8 cellular contexts compared by ENCODE assay signal in genomic region chr1:46615735-46616134, GRCh38. TPM values are rescaled to one million over a fixed set of nuclear protein-coding genes. Genes with fewer than 3 reads are reported as not detected.
A peak's percentile ranks its signal among the peaks of the same experiment; 100 is the strongest.
DNase-seq lines count a peak whose midpoint lies in the region; ATAC-seq and TF ChIP-seq lines count a peak whose summit lies in the region.

No MANE protein-coding gene starts in this region.

- H3K9me2 ChIP-seq in GM23338 (ENCODE audit: insufficient read depth), result no peaks in the 10 kb centered on the region

- no peaks in the 10 kb centered on the region for H3K36me3 ChIP-seq in GM23338 (ENCODE audit: insufficient read depth)

- H3K4me1 ChIP-seq in GM23338 (ENCODE audit: insufficient read depth) (peaks cover 34% of the 10 kb centered on the region), foreskin keratinocyte (peaks cover 23% of the 10 kb centered on the region)

- H3K4me1 Mint-ChIP-seq in GM23338, result peaks cover 60% of the 10 kb centered on the region
- H3K4me1 Mint-ChIP-seq in T-helper 2 cell treated with Interferon-gamma antibody and Interleukin-4, amounts not matched to agents 5 μg/mL and 100 μg/mL, for 36 hours (ENCODE audit: low read depth), result peaks cover 66% of the 10 kb centered on the region

- no peaks in the 10 kb centered on the region for H3F3A ChIP-seq in GM23338 (replicated peaks; ENCODE audit: low read depth)

- H3K27me3 ChIP-seq in GM23338 (ENCODE audit: insufficient read depth) (peaks cover 20% of the 10 kb centered on the region), foreskin keratinocyte (no peaks in the 10 kb centered on the region)

- TF ChIP-seq CTCF in GM23338 (conservative IDR thresholded peaks at IDR 0.05; ENCODE audit: low read depth in 2 of 2) (no peak), foreskin keratinocyte (conservative IDR thresholded peaks at IDR 0.05) (no peak)

- H3K79me2 ChIP-seq in GM23338 (replicated peaks; ENCODE audit: insufficient read depth), result no peaks in the 10 kb centered on the region

- peak overlapping the region; percentile 85 for H3K4me3 Mint-ChIP-seq in GM23338
- H3K4me3 Mint-ChIP-seq in T-helper 2 cell treated with Interferon-gamma antibody and Interleukin-4, amounts not matched to agents 5 μg/mL and 100 μg/mL, for 36 hours, result peak overlapping the region; percentile 92

- peak overlapping the region; percentile 85 for H3K4me3 ChIP-seq in GM23338

- H3K36me3 Mint-ChIP-seq in GM23338 (ENCODE audit: low read depth), result no peaks in the 10 kb centered on the region; the same call in 1 of the 3 replicates
- H3K36me3 Mint-ChIP-seq in T-helper 2 cell treated with Interferon-gamma antibody and Interleukin-4, amounts not matched to agents 5 μg/mL and 100 μg/mL, for 36 hours (ENCODE audit: low read depth), result peaks cover 17% of the 10 kb centered on the region

- H2AFZ ChIP-seq in GM23338, result peak overlapping the region; percentile 89; the same call in 1 of the 2 replicates

- peak overlapping the region; percentile 94 for H3K4me2 ChIP-seq in GM23338

- DNase-seq in GM23338 (ENCODE audit: low spot score) (no peak), foreskin keratinocyte (no peak), 8988T (no peak), putamen (ENCODE audit: low spot score) (no peak)
- DNase-seq in T-helper 2 cell treated with Interferon-gamma antibody and Interleukin-4, amounts not matched to agents 5 μg/mL and 100 μg/mL, for 36 hours (ENCODE audit: low spot score), result no peak
- peak; percentile 40 for DNase-seq in stimulated activated CD8-positive, alpha-beta memory T cell treated with anti-CD3 and anti-CD28 coated beads, Interleukin-4, amount 100 ng/mL, for 48 hours
- DNase-seq in stimulated activated CD4-positive, alpha-beta T cell treated with anti-CD3 and anti-CD28 coated beads, Interleukin-1b, Interleukin-23, amount 100 ng/mL, for 48 hours, result no peak

- no peak overlapping the region for H3K27ac Mint-ChIP-seq in GM23338
- H3K27ac Mint-ChIP-seq in T-helper 2 cell treated with Interferon-gamma antibody and Interleukin-4, amounts not matched to agents 5 μg/mL and 100 μg/mL, for 36 hours, result peak overlapping the region; percentile 83

- H3K27ac ChIP-seq in GM23338 (ENCODE audit: low read depth) (no peak overlapping the region), foreskin keratinocyte (peak overlapping the region; percentile 43)

- H3K9me3 Mint-ChIP-seq in GM23338, result no peaks in the 10 kb centered on the region
- H3K9me3 Mint-ChIP-seq in T-helper 2 cell treated with Interferon-gamma antibody and Interleukin-4, amounts not matched to agents 5 μg/mL and 100 μg/mL, for 36 hours, result no peaks in the 10 kb centered on the region

- H3K27me3 Mint-ChIP-seq in GM23338 (ENCODE audit: insufficient read depth, low read depth, poor library complexity), result peaks cover 26% of the 10 kb centered on the region
- no peaks in the 10 kb centered on the region for H3K27me3 Mint-ChIP-seq in T-helper 2 cell treated with Interferon-gamma antibody and Interleukin-4, amounts not matched to agents 5 μg/mL and 100 μg/mL, for 36 hours (ENCODE audit: low read depth)

- H4K20me1 ChIP-seq in GM23338 (replicated peaks; ENCODE audit: insufficient read depth), result no peaks in the 10 kb centered on the region

- ATAC-seq in GM23338 (no peak), foreskin keratinocyte (no peak), GM21825 (IDR thresholded peaks at IDR 0.05; ENCODE audit: unreplicated experiment) (no peak)

TF ChIP-seq in GM23338, 12 proteins besides CTCF, POLR2A, EP300 and RAD21:
- no peak for TF ChIP-seq CREB1 (CRISPR knock-in tag; IDR thresholded peaks at IDR 0.05; ENCODE audit: low read depth)
- no peak for TF ChIP-seq NANOG (IDR thresholded peaks at IDR 0.05; ENCODE audit: borderline replicate concordance)
- TF ChIP-seq JUNB (IDR thresholded peaks at IDR 0.05; ENCODE audit: unreplicated experiment), result no peak
- no peak for TF ChIP-seq STAT1 (IDR thresholded peaks at IDR 0.05; ENCODE audit: unreplicated experiment)
- no peak for TF ChIP-seq ZNF114 (CRISPR knock-in tag; IDR thresholded peaks at IDR 0.05)
- no peak for TF ChIP-seq EZH2 (IDR thresholded peaks at IDR 0.05; ENCODE audit: low read depth, unreplicated experiment)
- TF ChIP-seq EZH2phosphoT487 (IDR thresholded peaks at IDR 0.05; ENCODE audit: unreplicated experiment), result no peak
- no peak for TF ChIP-seq POLR2AphosphoS5 (IDR thresholded peaks at IDR 0.05; ENCODE audit: low read depth)

RNA-seq across cellular contexts. Expression of gene MOB3C, which starts 0.9 kb away (rescaled TPM):
- 6.2 and 6.3 TPM in 2 replicates for total RNA-seq in GM23338 (2014; rRNA removed; shearing (Covaris generic))
- polyA plus RNA-seq in GM23338 (2016; fragmentation: Nextera tagmentation; extraction: Ambion mirVana), result 0.78 and 1.1 TPM in 2 replicates
- total RNA-seq in foreskin keratinocyte, result 10.8 and 11.2 TPM in 2 replicates
- polyA plus RNA-seq in foreskin keratinocyte, result 7.5 and 9.1 TPM in 2 replicates

RNA-seq across cellular contexts. Expression of gene MKNK1, which starts 11.7 kb away (rescaled TPM):
- 9.7 and 11.8 TPM in 2 replicates for total RNA-seq in GM23338 (2014; rRNA removed; shearing (Covaris generic))
- polyA plus RNA-seq in GM23338 (2016; fragmentation: Nextera tagmentation; extraction: Ambion mirVana) (15.3 and 20.5 TPM in 2 replicates), foreskin keratinocyte (18.9 and 22.5 TPM in 2 replicates)
- total RNA-seq in foreskin keratinocyte, result 21.5 and 29.8 TPM in 2 replicates

RNA-seq across cellular contexts. Expression of gene ATPAF1, which starts 52.4 kb away (rescaled TPM):
- 45.9 and 67.6 TPM in 2 replicates for total RNA-seq in GM23338 (2014; rRNA removed; shearing (Covaris generic))
- polyA plus RNA-seq in GM23338 (2016; fragmentation: Nextera tagmentation; extraction: Ambion mirVana) (35.9 and 41.2 TPM in 2 replicates), foreskin keratinocyte (25.7 and 30.9 TPM in 2 replicates)
- total RNA-seq in foreskin keratinocyte, result 34.0 and 35.9 TPM in 2 replicates

RNA-seq across cellular contexts. Expression of gene TEX38, which starts 55.9 kb away (rescaled TPM):
- total RNA-seq in GM23338 (2014; rRNA removed; shearing (Covaris generic)), result not detected in 2 replicates
- 0.37 TPM in 1 of 2 replicates, not detected in the other for polyA plus RNA-seq in GM23338 (2016; fragmentation: Nextera tagmentation; extraction: Ambion mirVana)
- total RNA-seq in foreskin keratinocyte, result not detected in 2 replicates
- not detected in 2 replicates for polyA plus RNA-seq in foreskin keratinocyte
